ENCODE assay signal across 22 cellular contexts in genomic region chrX:2801223-2801622, GRCh38. TPM values are rescaled to one million over a fixed set of nuclear protein-coding genes. Genes with fewer than 3 reads are reported as not detected.
"Had no signal": no experiment of that assay in that cellular context is flagged by ENCODE, and none has a peak within 500 bp of the region (broad histone marks: within the 10 kb centered on the region; RNA-seq: fewer than 3 reads in every experiment).

No MANE protein-coding gene starts in this region.

- H3K36me3 ChIP-seq: ascending aorta, heart right ventricle, left lung, sigmoid colon, stomach had no signal

- H3K27ac ChIP-seq: ascending aorta, heart right ventricle, left lung, sigmoid colon, stomach had no signal

- H3K9me3 ChIP-seq: ascending aorta, heart right ventricle, left lung, sigmoid colon, stomach had no signal

- H3K27me3 ChIP-seq: ascending aorta, heart right ventricle, left lung, sigmoid colon, stomach had no signal

- H3K4me1 ChIP-seq: left lung, sigmoid colon had no signal

- ATAC-seq: activated CD4-positive, CD25-positive, alpha-beta regulatory T cell treated with anti-CD3 and anti-CD28 coated beads, Interleukin-2, amount 50 U/mL, for 24 hours; activated CD8-positive, alpha-beta T cell treated with anti-CD3 and anti-CD28 coated beads, Interleukin-2, amount 10 ng/mL, durations not matched to agents 7 days and 5 days; activated T-cell treated with anti-CD3 and anti-CD28 coated beads, Interleukin-2, amount 50 U/mL, for 4 hours; esophagus mucosa; heart right ventricle; left lung; stimulated activated effector memory CD8-positive, alpha-beta T cell treated with anti-CD3 and anti-CD28 coated beads, Interleukin-12 subunit alpha, Interleukin-12 subunit beta, amount 100 ng/mL, for 72 hours had no signal

- H3K4me3 ChIP-seq: ascending aorta, heart right ventricle, left lung, sigmoid colon, stomach had no signal

- DNase-seq: activated CD4-positive, alpha-beta T cell treated with anti-CD3 and anti-CD28 coated beads, Interleukin-2, amount 10 ng/mL, durations not matched to agents 7 days and 5 days; activated CD8-positive, alpha-beta T cell treated with anti-CD3 and anti-CD28 coated beads, Interleukin-2, amount 10 ng/mL, durations not matched to agents 7 days and 5 days; activated naive CD4-positive, alpha-beta T cell treated with anti-CD3 and anti-CD28 coated beads, Interleukin-2, amount 10 ng/mL, durations not matched to agents 7 days and 5 days; activated T-cell treated with anti-CD3 and anti-CD28 coated beads, Interleukin-2, amount 50 U/mL, for 4 hours; effector CD4-positive, alpha-beta T cell; heart right ventricle; kidney; left lung; occipital lobe; posterior cingulate gyrus; sigmoid colon; stimulated activated CD4-positive, alpha-beta T cell treated with anti-CD3 and anti-CD28 coated beads, Interleukin-4, amount 100 ng/mL, for 24 hours; stomach had no signal

RNA-seq across cellular contexts. Expression of gene GYG2, which starts 27.5 kb away (rescaled TPM):
- total RNA-seq: activated CD4-positive, alpha-beta T cell treated with anti-CD3 and anti-CD28 coated beads, Interleukin-2, amount 10 ng/mL, durations not matched to agents 7 days and 5 days; activated CD8-positive, alpha-beta T cell treated with anti-CD3 and anti-CD28 coated beads, Interleukin-2, amount 10 ng/mL, durations not matched to agents 7 days and 5 days; activated T-cell treated with anti-CD3 and anti-CD28 coated beads, Interleukin-2, amount 50 U/mL, for 4 hours; mononuclear cell; T-helper 1 cell treated with Interleukin-12 subunit alpha and Interleukin-12 subunit beta and Interleukin-4 antibody, amounts not matched to agents 30 ng/mL and 1 ng/mL, for 36 hours had no signal

RNA-seq across cellular contexts. Expression of gene XG, which starts 49.4 kb away (rescaled TPM):
- total RNA-seq: activated CD4-positive, alpha-beta T cell treated with anti-CD3 and anti-CD28 coated beads, Interleukin-2, amount 10 ng/mL, durations not matched to agents 7 days and 5 days; activated CD8-positive, alpha-beta T cell treated with anti-CD3 and anti-CD28 coated beads, Interleukin-2, amount 10 ng/mL, durations not matched to agents 7 days and 5 days; activated T-cell treated with anti-CD3 and anti-CD28 coated beads, Interleukin-2, amount 50 U/mL, for 4 hours; lung microvascular endothelial cell; occipital lobe; renal cortical epithelial cell; stomach; temporal lobe had no signal
